ENCODE assay signal across 1 cellular context in the genomic region with DNA sequence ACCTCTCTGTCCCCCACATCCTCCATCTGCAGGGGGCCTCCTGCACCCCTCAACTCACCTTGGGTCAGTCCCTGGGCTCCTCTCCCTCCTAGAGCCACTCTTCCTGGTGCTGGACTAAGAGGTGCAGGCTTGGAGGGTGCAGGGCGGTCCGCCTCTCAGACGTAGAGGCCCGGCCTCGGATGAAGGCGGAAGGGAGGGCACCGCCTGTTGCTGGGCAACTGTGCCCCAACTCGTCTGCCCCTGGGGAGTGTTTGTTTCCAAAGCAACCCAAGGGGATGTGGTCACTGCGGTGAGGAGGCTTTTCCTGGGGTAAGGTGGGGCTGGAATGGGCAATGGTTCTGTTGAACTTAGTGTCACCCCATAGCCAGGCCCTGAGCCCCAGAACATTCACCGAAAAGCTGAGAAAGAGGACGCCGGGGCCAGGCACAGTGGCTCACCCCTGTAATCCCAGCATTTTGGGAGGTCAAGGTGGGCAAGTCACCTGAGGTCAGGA.
TF ChIP-seq lines count a peak whose summit lies in the region.

A gene with protein sequence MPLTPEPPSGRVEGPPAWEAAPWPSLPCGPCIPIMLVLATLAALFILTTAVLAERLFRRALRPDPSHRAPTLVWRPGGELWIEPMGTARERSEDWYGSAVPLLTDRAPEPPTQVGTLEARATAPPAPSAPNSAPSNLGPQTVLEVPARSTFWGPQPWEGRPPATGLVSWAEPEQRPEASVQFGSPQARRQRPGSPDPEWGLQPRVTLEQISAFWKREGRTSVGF (minus strand): TSS at position 138 of the 493 bp plus-strand sequence. CDS start 1,039 bp downstream, outside the sequence.

TF ChIP-seq in GM12878, 131 proteins besides CTCF, POLR2A, EP300 and RAD21 (continued from another document):
- TF ChIP-seq, protein P1, sequence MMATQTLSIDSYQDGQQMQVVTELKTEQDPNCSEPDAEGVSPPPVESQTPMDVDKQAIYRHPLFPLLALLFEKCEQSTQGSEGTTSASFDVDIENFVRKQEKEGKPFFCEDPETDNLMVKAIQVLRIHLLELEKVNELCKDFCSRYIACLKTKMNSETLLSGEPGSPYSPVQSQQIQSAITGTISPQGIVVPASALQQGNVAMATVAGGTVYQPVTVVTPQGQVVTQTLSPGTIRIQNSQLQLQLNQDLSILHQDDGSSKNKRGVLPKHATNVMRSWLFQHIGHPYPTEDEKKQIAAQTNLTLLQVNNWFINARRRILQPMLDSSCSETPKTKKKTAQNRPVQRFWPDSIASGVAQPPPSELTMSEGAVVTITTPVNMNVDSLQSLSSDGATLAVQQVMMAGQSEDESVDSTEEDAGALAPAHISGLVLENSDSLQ (IDR thresholded peaks at IDR 0.05): no peak
- no peak for TF ChIP-seq YBX1 (IDR thresholded peaks at IDR 0.05)
- no peak for TF ChIP-seq CEBPB (IDR thresholded peaks at IDR 0.05; ENCODE audit: borderline replicate concordance in 1 of 2, low read depth in 2 of 2, low read length in 2 of 2)
- TF ChIP-seq NFXL1 (IDR thresholded peaks at IDR 0.05; ENCODE audit: borderline replicate concordance): no peak
- TF ChIP-seq CREM (IDR thresholded peaks at IDR 0.05; ENCODE audit: low read depth): no peak; the same call in 1 of the 2 replicates
- TF ChIP-seq JUND (IDR thresholded peaks at IDR 0.05; ENCODE audit: low read depth, low read length): no peak
- TF ChIP-seq ZZZ3 (IDR thresholded peaks at IDR 0.05; ENCODE audit: control insufficient read depth, insufficient read length, low read depth): no peak
- TF ChIP-seq SMAD1 (IDR thresholded peaks at IDR 0.05; ENCODE audit: low read depth, partially characterized antibody): no peak
- 0 out of 2 replicates have a peak, but pooled peaks have one; percentile 78 for TF ChIP-seq ZNF207 (IDR thresholded peaks at IDR 0.05; ENCODE audit: borderline replicate concordance)
- TF ChIP-seq ZNF24 (IDR thresholded peaks at IDR 0.05): 0 out of 2 replicates have a peak, but pooled peaks have one; percentile 34
- peak; percentile 83 for TF ChIP-seq GATAD2B (conservative IDR thresholded peaks at IDR 0.05; ENCODE audit: low read depth)
- TF ChIP-seq, protein P2, sequence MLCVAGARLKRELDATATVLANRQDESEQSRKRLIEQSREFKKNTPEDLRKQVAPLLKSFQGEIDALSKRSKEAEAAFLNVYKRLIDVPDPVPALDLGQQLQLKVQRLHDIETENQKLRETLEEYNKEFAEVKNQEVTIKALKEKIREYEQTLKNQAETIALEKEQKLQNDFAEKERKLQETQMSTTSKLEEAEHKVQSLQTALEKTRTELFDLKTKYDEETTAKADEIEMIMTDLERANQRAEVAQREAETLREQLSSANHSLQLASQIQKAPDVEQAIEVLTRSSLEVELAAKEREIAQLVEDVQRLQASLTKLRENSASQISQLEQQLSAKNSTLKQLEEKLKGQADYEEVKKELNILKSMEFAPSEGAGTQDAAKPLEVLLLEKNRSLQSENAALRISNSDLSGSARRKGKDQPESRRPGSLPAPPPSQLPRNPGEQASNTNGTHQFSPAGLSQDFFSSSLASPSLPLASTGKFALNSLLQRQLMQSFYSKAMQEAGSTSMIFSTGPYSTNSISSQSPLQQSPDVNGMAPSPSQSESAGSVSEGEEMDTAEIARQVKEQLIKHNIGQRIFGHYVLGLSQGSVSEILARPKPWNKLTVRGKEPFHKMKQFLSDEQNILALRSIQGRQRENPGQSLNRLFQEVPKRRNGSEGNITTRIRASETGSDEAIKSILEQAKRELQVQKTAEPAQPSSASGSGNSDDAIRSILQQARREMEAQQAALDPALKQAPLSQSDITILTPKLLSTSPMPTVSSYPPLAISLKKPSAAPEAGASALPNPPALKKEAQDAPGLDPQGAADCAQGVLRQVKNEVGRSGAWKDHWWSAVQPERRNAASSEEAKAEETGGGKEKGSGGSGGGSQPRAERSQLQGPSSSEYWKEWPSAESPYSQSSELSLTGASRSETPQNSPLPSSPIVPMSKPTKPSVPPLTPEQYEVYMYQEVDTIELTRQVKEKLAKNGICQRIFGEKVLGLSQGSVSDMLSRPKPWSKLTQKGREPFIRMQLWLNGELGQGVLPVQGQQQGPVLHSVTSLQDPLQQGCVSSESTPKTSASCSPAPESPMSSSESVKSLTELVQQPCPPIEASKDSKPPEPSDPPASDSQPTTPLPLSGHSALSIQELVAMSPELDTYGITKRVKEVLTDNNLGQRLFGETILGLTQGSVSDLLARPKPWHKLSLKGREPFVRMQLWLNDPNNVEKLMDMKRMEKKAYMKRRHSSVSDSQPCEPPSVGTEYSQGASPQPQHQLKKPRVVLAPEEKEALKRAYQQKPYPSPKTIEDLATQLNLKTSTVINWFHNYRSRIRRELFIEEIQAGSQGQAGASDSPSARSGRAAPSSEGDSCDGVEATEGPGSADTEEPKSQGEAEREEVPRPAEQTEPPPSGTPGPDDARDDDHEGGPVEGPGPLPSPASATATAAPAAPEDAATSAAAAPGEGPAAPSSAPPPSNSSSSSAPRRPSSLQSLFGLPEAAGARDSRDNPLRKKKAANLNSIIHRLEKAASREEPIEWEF (IDR thresholded peaks at IDR 0.05; ENCODE audit: insufficient replicate concordance, low read depth, low read length): no peak
- no peak for TF ChIP-seq FOXK2 (IDR thresholded peaks at IDR 0.05)
- no peak for TF ChIP-seq CHD4 (IDR thresholded peaks at IDR 0.05)
- no peak for TF ChIP-seq ZSCAN29 (IDR thresholded peaks at IDR 0.05)
- TF ChIP-seq ZNF622 (IDR thresholded peaks at IDR 0.05): no peak
- TF ChIP-seq NRF1 (conservative IDR thresholded peaks at IDR 0.05; ENCODE audit: low read depth, low read length): no peak
- 0 out of 2 replicates have a peak, but pooled peaks have one; percentile 41 for TF ChIP-seq POLR2AphosphoS5 (IDR thresholded peaks at IDR 0.05; ENCODE audit: low read length)
- TF ChIP-seq HCFC1 (IDR thresholded peaks at IDR 0.05; ENCODE audit: low read length): no peak
- TF ChIP-seq, protein P3, sequence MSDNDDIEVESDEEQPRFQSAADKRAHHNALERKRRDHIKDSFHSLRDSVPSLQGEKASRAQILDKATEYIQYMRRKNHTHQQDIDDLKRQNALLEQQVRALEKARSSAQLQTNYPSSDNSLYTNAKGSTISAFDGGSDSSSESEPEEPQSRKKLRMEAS (IDR thresholded peaks at IDR 0.05; ENCODE audit: low read depth, low read length): peak; percentile 8; the same call in 1 of the 2 replicates
- peak; percentile 54 for TF ChIP-seq CBFB (IDR thresholded peaks at IDR 0.05; ENCODE audit: low read depth)
- TF ChIP-seq STAT1 (conservative IDR thresholded peaks at IDR 0.05): no peak
- TF ChIP-seq, protein P4, sequence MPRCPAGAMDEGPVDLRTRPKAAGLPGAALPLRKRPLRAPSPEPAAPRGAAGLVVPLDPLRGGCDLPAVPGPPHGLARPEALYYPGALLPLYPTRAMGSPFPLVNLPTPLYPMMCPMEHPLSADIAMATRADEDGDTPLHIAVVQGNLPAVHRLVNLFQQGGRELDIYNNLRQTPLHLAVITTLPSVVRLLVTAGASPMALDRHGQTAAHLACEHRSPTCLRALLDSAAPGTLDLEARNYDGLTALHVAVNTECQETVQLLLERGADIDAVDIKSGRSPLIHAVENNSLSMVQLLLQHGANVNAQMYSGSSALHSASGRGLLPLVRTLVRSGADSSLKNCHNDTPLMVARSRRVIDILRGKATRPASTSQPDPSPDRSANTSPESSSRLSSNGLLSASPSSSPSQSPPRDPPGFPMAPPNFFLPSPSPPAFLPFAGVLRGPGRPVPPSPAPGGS (IDR thresholded peaks at IDR 0.05; ENCODE audit: borderline replicate concordance, insufficient read depth, low read depth, low read length, poor library complexity, severe bottlenecking): no peak
- no peak for TF ChIP-seq TCF7 (IDR thresholded peaks at IDR 0.05; ENCODE audit: borderline replicate concordance)
- no peak for TF ChIP-seq HDAC2 (IDR thresholded peaks at IDR 0.05)
- no peak for TF ChIP-seq PML (IDR thresholded peaks at IDR 0.05; ENCODE audit: low read length)
TF ChIP-seq in GM12878: peak in this region for 40.
